1 cellular context compared by ENCODE assay signal in genomic region chr3:114496021-114496434, GRCh38.
TF ChIP-seq lines count a peak whose summit lies in the region.

No MANE protein-coding gene starts in this region.

TF ChIP-seq in GM23338, 12 proteins besides CTCF, POLR2A, EP300 and RAD21 (continued from another document):
- TF ChIP-seq, protein P1, sequence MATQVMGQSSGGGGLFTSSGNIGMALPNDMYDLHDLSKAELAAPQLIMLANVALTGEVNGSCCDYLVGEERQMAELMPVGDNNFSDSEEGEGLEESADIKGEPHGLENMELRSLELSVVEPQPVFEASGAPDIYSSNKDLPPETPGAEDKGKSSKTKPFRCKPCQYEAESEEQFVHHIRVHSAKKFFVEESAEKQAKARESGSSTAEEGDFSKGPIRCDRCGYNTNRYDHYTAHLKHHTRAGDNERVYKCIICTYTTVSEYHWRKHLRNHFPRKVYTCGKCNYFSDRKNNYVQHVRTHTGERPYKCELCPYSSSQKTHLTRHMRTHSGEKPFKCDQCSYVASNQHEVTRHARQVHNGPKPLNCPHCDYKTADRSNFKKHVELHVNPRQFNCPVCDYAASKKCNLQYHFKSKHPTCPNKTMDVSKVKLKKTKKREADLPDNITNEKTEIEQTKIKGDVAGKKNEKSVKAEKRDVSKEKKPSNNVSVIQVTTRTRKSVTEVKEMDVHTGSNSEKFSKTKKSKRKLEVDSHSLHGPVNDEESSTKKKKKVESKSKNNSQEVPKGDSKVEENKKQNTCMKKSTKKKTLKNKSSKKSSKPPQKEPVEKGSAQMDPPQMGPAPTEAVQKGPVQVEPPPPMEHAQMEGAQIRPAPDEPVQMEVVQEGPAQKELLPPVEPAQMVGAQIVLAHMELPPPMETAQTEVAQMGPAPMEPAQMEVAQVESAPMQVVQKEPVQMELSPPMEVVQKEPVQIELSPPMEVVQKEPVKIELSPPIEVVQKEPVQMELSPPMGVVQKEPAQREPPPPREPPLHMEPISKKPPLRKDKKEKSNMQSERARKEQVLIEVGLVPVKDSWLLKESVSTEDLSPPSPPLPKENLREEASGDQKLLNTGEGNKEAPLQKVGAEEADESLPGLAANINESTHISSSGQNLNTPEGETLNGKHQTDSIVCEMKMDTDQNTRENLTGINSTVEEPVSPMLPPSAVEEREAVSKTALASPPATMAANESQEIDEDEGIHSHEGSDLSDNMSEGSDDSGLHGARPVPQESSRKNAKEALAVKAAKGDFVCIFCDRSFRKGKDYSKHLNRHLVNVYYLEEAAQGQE (IDR thresholded peaks at IDR 0.05; ENCODE audit: unreplicated experiment): no peak
- no peak for TF ChIP-seq STAT1 (IDR thresholded peaks at IDR 0.05; ENCODE audit: unreplicated experiment)
- no peak for TF ChIP-seq CREB1 (CRISPR knock-in tag; IDR thresholded peaks at IDR 0.05; ENCODE audit: low read depth)
- TF ChIP-seq, protein P2, sequence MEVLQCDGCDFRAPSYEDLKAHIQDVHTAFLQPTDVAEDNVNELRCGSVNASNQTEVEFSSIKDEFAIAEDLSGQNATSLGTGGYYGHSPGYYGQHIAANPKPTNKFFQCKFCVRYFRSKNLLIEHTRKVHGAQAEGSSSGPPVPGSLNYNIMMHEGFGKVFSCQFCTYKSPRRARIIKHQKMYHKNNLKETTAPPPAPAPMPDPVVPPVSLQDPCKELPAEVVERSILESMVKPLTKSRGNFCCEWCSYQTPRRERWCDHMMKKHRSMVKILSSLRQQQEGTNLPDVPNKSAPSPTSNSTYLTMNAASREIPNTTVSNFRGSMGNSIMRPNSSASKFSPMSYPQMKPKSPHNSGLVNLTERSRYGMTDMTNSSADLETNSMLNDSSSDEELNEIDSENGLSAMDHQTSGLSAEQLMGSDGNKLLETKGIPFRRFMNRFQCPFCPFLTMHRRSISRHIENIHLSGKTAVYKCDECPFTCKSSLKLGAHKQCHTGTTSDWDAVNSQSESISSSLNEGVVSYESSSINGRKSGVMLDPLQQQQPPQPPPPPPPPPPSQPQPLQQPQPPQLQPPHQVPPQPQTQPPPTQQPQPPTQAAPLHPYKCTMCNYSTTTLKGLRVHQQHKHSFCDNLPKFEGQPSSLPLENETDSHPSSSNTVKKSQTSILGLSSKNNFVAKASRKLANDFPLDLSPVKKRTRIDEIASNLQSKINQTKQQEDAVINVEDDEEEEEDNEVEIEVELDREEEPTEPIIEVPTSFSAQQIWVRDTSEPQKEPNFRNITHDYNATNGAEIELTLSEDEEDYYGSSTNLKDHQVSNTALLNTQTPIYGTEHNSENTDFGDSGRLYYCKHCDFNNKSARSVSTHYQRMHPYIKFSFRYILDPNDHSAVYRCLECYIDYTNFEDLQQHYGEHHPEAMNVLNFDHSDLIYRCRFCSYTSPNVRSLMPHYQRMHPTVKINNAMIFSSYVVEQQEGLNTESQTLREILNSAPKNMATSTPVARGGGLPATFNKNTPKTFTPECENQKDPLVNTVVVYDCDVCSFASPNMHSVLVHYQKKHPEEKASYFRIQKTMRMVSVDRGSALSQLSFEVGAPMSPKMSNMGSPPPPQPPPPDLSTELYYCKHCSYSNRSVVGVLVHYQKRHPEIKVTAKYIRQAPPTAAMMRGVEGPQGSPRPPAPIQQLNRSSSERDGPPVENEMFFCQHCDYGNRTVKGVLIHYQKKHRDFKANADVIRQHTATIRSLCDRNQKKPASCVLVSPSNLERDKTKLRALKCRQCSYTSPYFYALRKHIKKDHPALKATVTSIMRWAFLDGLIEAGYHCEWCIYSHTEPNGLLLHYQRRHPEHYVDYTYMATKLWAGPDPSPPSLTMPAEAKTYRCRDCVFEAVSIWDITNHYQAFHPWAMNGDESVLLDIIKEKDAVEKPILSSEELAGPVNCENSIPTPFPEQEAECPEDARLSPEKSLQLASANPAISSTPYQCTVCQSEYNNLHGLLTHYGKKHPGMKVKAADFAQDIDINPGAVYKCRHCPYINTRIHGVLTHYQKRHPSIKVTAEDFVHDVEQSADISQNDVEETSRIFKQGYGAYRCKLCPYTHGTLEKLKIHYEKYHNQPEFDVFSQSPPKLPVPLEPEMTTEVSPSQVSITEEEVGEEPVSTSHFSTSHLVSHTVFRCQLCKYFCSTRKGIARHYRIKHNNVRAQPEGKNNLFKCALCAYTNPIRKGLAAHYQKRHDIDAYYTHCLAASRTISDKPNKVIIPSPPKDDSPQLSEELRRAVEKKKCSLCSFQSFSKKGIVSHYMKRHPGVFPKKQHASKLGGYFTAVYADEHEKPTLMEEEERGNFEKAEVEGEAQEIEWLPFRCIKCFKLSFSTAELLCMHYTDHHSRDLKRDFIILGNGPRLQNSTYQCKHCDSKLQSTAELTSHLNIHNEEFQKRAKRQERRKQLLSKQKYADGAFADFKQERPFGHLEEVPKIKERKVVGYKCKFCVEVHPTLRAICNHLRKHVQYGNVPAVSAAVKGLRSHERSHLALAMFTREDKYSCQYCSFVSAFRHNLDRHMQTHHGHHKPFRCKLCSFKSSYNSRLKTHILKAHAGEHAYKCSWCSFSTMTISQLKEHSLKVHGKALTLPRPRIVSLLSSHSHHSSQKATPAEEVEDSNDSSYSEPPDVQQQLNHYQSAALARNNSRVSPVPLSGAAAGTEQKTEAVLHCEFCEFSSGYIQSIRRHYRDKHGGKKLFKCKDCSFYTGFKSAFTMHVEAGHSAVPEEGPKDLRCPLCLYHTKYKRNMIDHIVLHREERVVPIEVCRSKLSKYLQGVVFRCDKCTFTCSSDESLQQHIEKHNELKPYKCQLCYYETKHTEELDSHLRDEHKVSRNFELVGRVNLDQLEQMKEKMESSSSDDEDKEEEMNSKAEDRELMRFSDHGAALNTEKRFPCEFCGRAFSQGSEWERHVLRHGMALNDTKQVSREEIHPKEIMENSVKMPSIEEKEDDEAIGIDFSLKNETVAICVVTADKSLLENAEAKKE (CRISPR knock-in tag; IDR thresholded peaks at IDR 0.05): no peak
- TF ChIP-seq, protein P3, sequence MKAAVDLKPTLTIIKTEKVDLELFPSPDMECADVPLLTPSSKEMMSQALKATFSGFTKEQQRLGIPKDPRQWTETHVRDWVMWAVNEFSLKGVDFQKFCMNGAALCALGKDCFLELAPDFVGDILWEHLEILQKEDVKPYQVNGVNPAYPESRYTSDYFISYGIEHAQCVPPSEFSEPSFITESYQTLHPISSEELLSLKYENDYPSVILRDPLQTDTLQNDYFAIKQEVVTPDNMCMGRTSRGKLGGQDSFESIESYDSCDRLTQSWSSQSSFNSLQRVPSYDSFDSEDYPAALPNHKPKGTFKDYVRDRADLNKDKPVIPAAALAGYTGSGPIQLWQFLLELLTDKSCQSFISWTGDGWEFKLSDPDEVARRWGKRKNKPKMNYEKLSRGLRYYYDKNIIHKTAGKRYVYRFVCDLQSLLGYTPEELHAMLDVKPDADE (IDR thresholded peaks at IDR 0.05): no peak
